In the genomic region with DNA sequence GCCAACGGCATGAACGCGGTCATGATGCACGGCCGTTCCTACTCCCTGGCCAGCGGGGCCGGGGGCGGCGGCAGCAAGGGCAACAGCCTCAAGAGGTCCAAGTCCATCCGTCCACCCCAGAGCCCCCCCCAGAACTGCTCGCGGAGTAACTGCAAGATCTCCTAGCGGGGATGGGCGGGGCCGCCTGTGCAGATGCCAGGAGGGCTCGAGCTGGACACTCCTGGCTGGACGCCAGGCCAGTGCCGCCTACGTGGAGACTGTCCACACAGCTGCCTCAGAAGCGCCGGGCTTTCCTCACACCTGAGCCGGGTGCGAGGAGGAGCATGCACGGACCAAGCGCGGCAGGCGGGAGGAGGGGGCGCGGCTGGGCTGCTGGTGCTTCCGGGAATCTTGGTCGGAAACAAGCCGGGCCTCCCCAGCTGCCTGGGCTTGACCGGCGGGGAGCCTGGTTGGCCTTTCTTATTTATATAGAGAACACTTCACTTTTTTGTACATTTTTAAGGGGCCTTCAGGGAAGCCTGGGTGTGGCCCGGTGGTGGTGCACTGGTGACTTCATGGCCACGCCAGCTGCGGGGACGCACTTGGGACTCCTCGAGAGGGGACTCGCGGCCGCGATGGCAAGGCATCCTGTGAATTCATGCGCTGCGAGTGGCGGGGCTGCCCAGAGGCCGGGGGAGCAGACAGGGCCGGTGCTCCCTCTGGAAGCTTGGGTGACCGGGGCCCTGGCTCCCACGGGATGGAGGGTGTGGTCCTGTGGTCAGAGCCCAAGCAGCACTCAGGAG, we compare ENCODE assay signal across 12 cellular contexts. TPM values are rescaled to one million over a fixed set of nuclear protein-coding genes. Genes with fewer than 3 reads are reported as not detected.
DNase-seq lines count a peak whose midpoint lies in the region; ATAC-seq and TF ChIP-seq lines count a peak whose summit lies in the region.
"Had no signal": no experiment of that assay in that cellular context is flagged by ENCODE, and none has a peak within 500 bp of the region (broad histone marks: within the 10 kb centered on the region; RNA-seq: fewer than 3 reads in every experiment).

No MANE protein-coding gene starts in this region.

- H3K4me1 Mint-ChIP-seq in WTC11 = peaks cover 29% of the 10 kb centered on the region
- H3K4me1 Mint-ChIP-seq in effector memory CD8-positive, alpha-beta T cell (ENCODE audit: low read depth in 2 of 2) = peaks cover 0 to 3% of the 10 kb centered on the region in 2 donors
- H3K4me1 Mint-ChIP-seq: activated T-helper 17 cell treated with anti-CD3 and anti-CD28 coated beads, Interleukin-2, amount 50 U/mL, for 72 hours; central memory CD8-positive, alpha-beta T cell had no signal

- DNase-seq in Right ventricle myocardium inferior (ENCODE audit: missing footprints) (peak; percentile 66), heart right ventricle (no peak), WTC11 (ENCODE audit: low spot score) (no peak), mucosa of descending colon (peak; percentile 19 to 64 (median 46)), aorta (peak; percentile 56 to 75), cerebellar cortex (ENCODE audit: low spot score) (no peak)
- DNase-seq in effector memory CD8-positive, alpha-beta T cell = no peak
- DNase-seq: activated CD4-positive, alpha-beta T cell treated with anti-CD3 and anti-CD28 coated beads for 1 hour had no signal

- H3K27me3 ChIP-seq in heart right ventricle (no peaks in the 10 kb centered on the region), aorta (ENCODE audit: control insufficient read depth in 1 of 2, insufficient read depth in 2 of 2, low read length in 1 of 2) (no peaks in the 10 kb centered on the region)

- H3K9me3 ChIP-seq in heart right ventricle (no peaks in the 10 kb centered on the region), mucosa of descending colon (no peaks in the 10 kb centered on the region), aorta (ENCODE audit: control insufficient read depth, low read length) (no peaks in the 10 kb centered on the region)

- ATAC-seq in Right ventricle myocardium inferior (no peak), heart right ventricle (no peak), WTC11 (no peak), mucosa of descending colon (no peak), aorta (ENCODE audit: low FRiP score) (no peak), GM19452 (IDR thresholded peaks at IDR 0.05; ENCODE audit: unreplicated experiment) (no peak)
- no peak for ATAC-seq in effector memory CD8-positive, alpha-beta T cell (replicated peaks)
- ATAC-seq: activated T-helper 17 cell treated with anti-CD3 and anti-CD28 coated beads, Interleukin-2, amount 50 U/mL, for 72 hours had no signal

- CTCF ChIA-PET in WTC11 (lab: Charles Lee) = interaction anchor here (1.0 to 2.2 kb wide), 2 partner anchors 21 to 45 kb away, joined by 4 to 8 read pairs; partner anchors contain the start of gene WDR90

- 81 to 86% methylated on average over 50 of the region's 50 CpGs for WGBS in heart right ventricle, 2 donors
- WGBS in aorta, 2 donors = 85 to 88% methylated on average over 50 of the region's 50 CpGs

- no peak for TF ChIP-seq CTCF in heart right ventricle (IDR thresholded peaks at IDR 0.05)
- no peak for TF ChIP-seq CTCF in WTC11 (IDR thresholded peaks at IDR 0.05)
- TF ChIP-seq CTCF in mucosa of descending colon (IDR thresholded peaks at IDR 0.05) = no peak

- H3K4me3 Mint-ChIP-seq in WTC11 = no peak overlapping the region
- H3K4me3 Mint-ChIP-seq in effector memory CD8-positive, alpha-beta T cell = no peak overlapping the region
- H3K4me3 Mint-ChIP-seq: activated T-helper 17 cell treated with anti-CD3 and anti-CD28 coated beads, Interleukin-2, amount 50 U/mL, for 72 hours; central memory CD8-positive, alpha-beta T cell had no signal

- H3K4me3 ChIP-seq in heart right ventricle (no peak overlapping the region), mucosa of descending colon (no peak overlapping the region), aorta (ENCODE audit: low read length in 2 of 2) (no peak overlapping the region)
- H3K4me3 ChIP-seq: skin epidermis had no signal

- H3K9me3 Mint-ChIP-seq in WTC11 = no peaks in the 10 kb centered on the region
- H3K9me3 Mint-ChIP-seq in effector memory CD8-positive, alpha-beta T cell = no peaks in the 10 kb centered on the region
- H3K9me3 Mint-ChIP-seq: activated T-helper 17 cell treated with anti-CD3 and anti-CD28 coated beads, Interleukin-2, amount 50 U/mL, for 72 hours; central memory CD8-positive, alpha-beta T cell had no signal

- intact Hi-C loops in Right ventricle myocardium inferior (cut with DNase I) (no loop called here), heart right ventricle (cut with DNase I) (no loop called here), mucosa of descending colon (cut with DNase I, micrococcal nuclease) (no loop called here), aorta (cut with DNase I) (no loop called here)

- H3K27ac ChIP-seq in heart right ventricle (no peak overlapping the region), aorta (ENCODE audit: low read depth in 1 of 2, low read length in 2 of 2) (no peak overlapping the region)

- POLR2A ChIA-PET in WTC11 (lab: Charles Lee) = no interaction called here

- H3K27me3 Mint-ChIP-seq in WTC11 (ENCODE audit: low read depth) = no peaks in the 10 kb centered on the region
- no peaks in the 10 kb centered on the region for H3K27me3 Mint-ChIP-seq in effector memory CD8-positive, alpha-beta T cell
- H3K27me3 Mint-ChIP-seq: activated T-helper 17 cell treated with anti-CD3 and anti-CD28 coated beads, Interleukin-2, amount 50 U/mL, for 72 hours; central memory CD8-positive, alpha-beta T cell had no signal

- H3K36me3 Mint-ChIP-seq in WTC11 = peaks cover 3% of the 10 kb centered on the region; the same call in 1 of the 2 replicates
- H3K36me3 Mint-ChIP-seq in effector memory CD8-positive, alpha-beta T cell (ENCODE audit: insufficient read depth) = no peaks in the 10 kb centered on the region

- H3K36me3 ChIP-seq in heart right ventricle (peaks cover 0 to 42% (median 9%) of the 10 kb centered on the region in 9 donors), mucosa of descending colon (ENCODE audit: low read depth) (no peaks in the 10 kb centered on the region), aorta (ENCODE audit: control insufficient read depth in 1 of 2, insufficient read depth in 2 of 2, low read length in 1 of 2) (no peaks in the 10 kb centered on the region)

- peaks cover 14 to 28% (median 21%) of the 10 kb centered on the region in 9 donors for H3K4me1 ChIP-seq in heart right ventricle
- peaks cover 13% of the 10 kb centered on the region for H3K4me1 ChIP-seq in mucosa of descending colon (ENCODE audit: low read depth)
- no peaks in the 10 kb centered on the region for H3K4me1 ChIP-seq in aorta (ENCODE audit: control insufficient read depth in 1 of 2, insufficient read depth in 2 of 2, low read length in 2 of 2)

- no peak overlapping the region for H3K27ac Mint-ChIP-seq in WTC11
- no peak overlapping the region for H3K27ac Mint-ChIP-seq in effector memory CD8-positive, alpha-beta T cell
- H3K27ac Mint-ChIP-seq: activated T-helper 17 cell treated with anti-CD3 and anti-CD28 coated beads, Interleukin-2, amount 50 U/mL, for 72 hours had no signal

TF ChIP-seq in WTC11, 78 proteins besides CTCF, POLR2A, EP300 and RAD21:
- TF ChIP-seq, protein P1, sequence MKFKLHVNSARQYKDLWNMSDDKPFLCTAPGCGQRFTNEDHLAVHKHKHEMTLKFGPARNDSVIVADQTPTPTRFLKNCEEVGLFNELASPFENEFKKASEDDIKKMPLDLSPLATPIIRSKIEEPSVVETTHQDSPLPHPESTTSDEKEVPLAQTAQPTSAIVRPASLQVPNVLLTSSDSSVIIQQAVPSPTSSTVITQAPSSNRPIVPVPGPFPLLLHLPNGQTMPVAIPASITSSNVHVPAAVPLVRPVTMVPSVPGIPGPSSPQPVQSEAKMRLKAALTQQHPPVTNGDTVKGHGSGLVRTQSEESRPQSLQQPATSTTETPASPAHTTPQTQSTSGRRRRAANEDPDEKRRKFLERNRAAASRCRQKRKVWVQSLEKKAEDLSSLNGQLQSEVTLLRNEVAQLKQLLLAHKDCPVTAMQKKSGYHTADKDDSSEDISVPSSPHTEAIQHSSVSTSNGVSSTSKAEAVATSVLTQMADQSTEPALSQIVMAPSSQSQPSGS (CRISPR knock-in tag; IDR thresholded peaks at IDR 0.05; ENCODE audit: borderline replicate concordance, low read depth) = no peak
- peak; percentile 17; the same call in 1 of the 2 replicates for TF ChIP-seq MAX (CRISPR knock-in tag; IDR thresholded peaks at IDR 0.05)

RNA-seq across cellular contexts. Expression of gene WFIKKN1, which starts 3.1 kb away (rescaled TPM):
- 0.16 TPM for total RNA-seq in Right ventricle myocardium inferior
- under 1 TPM; 0.11 to 0.80 (median 0.27) TPM for total RNA-seq in heart right ventricle
- under 1 TPM; 0.61 to 0.95 TPM for polyA plus RNA-seq in heart right ventricle
- 12.3 to 18.6 TPM (median 17.3 TPM) in 3 replicates for total RNA-seq in WTC11 (2021)
- 1 to 10 TPM; 1.1 to 2.2 (median 1.6) TPM for total RNA-seq in mucosa of descending colon
- total RNA-seq in aorta = 1 to 10 TPM in 1 of 2 donors, under 1 TPM in 1; 0.33 to 1.0 TPM
- 1 to 10 TPM in 1 of 2 donors, under 1 TPM in 1; 0.63 to 2.2 TPM for polyA plus RNA-seq in aorta

RNA-seq across cellular contexts. Expression of gene METTL26, which starts 8.5 kb away (rescaled TPM):
- total RNA-seq in Right ventricle myocardium inferior (53.5 TPM), heart right ventricle (10 to 100 TPM; 34.5 to 75.9 (median 43.8) TPM), WTC11 (2021) (115 to 121 TPM (median 115 TPM) in 3 replicates), mucosa of descending colon (10 to 100 TPM; 40.3 to 52.4 (median 50.0) TPM), aorta (10 to 100 TPM; 45.2 to 64.8 TPM)
- polyA plus RNA-seq in heart right ventricle (100 to 1,000 TPM; 123 to 237 TPM), aorta (100 to 1,000 TPM in 1 of 2 donors, 10 to 100 TPM in 1; 86.0 to 158 TPM)

RNA-seq across cellular contexts. Expression of gene MCRIP2, which starts 14.0 kb away (rescaled TPM):
- total RNA-seq in Right ventricle myocardium inferior (194 TPM), heart right ventricle (100 to 1,000 TPM in 4 of 10 donors, 10 to 100 TPM in 6; 68.8 to 152 (median 87.8) TPM), WTC11 (2021) (63.3 to 76.0 TPM (median 66.7 TPM) in 3 replicates), mucosa of descending colon (100 to 1,000 TPM in 2 of 3 donors, 10 to 100 TPM in 1; 76.3 to 116 (median 100) TPM), aorta (10 to 100 TPM; 10.4 to 14.7 TPM)
- polyA plus RNA-seq in heart right ventricle (100 to 1,000 TPM; 163 to 474 TPM), aorta (10 to 100 TPM; 22.9 to 28.9 TPM)

RNA-seq across cellular contexts. Expression of gene WDR90, which starts 21.5 kb away (rescaled TPM):
- total RNA-seq in Right ventricle myocardium inferior = 7.7 TPM
- total RNA-seq in heart right ventricle = 10 to 100 TPM in 4 of 10 donors, 1 to 10 TPM in 6; 7.6 to 13.7 (median 9.9) TPM
- 10 to 100 TPM in 1 of 2 donors, 1 to 10 TPM in 1; 7.1 to 23.8 TPM for polyA plus RNA-seq in heart right ventricle
- total RNA-seq in WTC11 (2021) = 66.2 to 75.8 TPM (median 69.6 TPM) in 3 replicates
- 10 to 100 TPM; 35.0 to 54.9 (median 50.2) TPM for total RNA-seq in mucosa of descending colon
- 10 to 100 TPM; 21.0 to 25.8 TPM for total RNA-seq in aorta
- polyA plus RNA-seq in aorta = 10 to 100 TPM in 1 of 2 donors, 1 to 10 TPM in 1; 7.5 to 60.9 TPM

RNA-seq across cellular contexts. Expression of gene RAB40C, which starts 37.8 kb away (rescaled TPM):
- total RNA-seq in Right ventricle myocardium inferior (8.8 TPM), heart right ventricle (10 to 100 TPM in 9 of 10 donors, 1 to 10 TPM in 1; 9.1 to 16.1 (median 12.1) TPM), WTC11 (2021) (22.5 to 28.0 TPM (median 26.2 TPM) in 3 replicates), mucosa of descending colon (10 to 100 TPM; 31.2 to 51.0 (median 40.1) TPM), aorta (10 to 100 TPM; 17.9 to 19.6 TPM)
- polyA plus RNA-seq in heart right ventricle (10 to 100 TPM; 19.4 to 32.0 TPM), aorta (10 to 100 TPM in 1 of 2 donors, 1 to 10 TPM in 1; 9.5 to 40.7 TPM)

Comparison
In these comparisons a context has a peak if more than half of its experiments do, and no peak if none do; other contexts are left out.
1. DNase-seq: peak in Right ventricle myocardium inferior (single experiment), mucosa of descending colon (3 of 3) and aorta (2 of 2); none in heart right ventricle (0 of 2), WTC11 (single experiment), cerebellar cortex (single experiment) and effector memory CD8-positive, alpha-beta T cell (0 of 3).